In the genomic region with DNA sequence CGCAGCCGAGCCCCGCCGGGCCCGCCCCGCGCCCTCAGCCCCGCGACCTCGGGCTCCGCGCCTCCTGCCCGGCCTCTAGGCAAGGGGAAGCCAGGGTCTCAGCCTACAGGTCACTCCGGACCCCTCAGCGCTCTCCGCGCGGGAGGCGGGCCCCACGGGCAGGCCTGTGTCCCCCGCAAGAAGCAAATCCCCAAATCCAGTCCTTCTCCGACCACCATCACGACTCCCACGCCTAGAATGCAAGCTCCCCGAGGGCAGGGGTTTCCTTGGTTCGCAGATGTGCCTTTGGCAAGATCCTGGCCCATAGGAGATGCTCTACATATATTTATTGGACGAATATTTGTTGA, we compare ENCODE assay signal across 1 cellular context.
TF ChIP-seq lines count a peak whose summit lies in the region.

No MANE protein-coding gene starts in this region.

TF ChIP-seq in IMR-90, 13 proteins besides CTCF, POLR2A, EP300 and RAD21 (continued from another document):
- TF ChIP-seq MAZ (IDR thresholded peaks at IDR 0.05; ENCODE audit: borderline replicate concordance, low read depth, low read length) (no peak), BHLHE40 (IDR thresholded peaks at IDR 0.05; ENCODE audit: low read depth, low read length) (no peak), MXI1 (IDR thresholded peaks at IDR 0.05; ENCODE audit: borderline replicate concordance, low read depth, low read length) (no peak)
- TF ChIP-seq, protein P1, sequence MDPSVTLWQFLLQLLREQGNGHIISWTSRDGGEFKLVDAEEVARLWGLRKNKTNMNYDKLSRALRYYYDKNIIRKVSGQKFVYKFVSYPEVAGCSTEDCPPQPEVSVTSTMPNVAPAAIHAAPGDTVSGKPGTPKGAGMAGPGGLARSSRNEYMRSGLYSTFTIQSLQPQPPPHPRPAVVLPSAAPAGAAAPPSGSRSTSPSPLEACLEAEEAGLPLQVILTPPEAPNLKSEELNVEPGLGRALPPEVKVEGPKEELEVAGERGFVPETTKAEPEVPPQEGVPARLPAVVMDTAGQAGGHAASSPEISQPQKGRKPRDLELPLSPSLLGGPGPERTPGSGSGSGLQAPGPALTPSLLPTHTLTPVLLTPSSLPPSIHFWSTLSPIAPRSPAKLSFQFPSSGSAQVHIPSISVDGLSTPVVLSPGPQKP (IDR thresholded peaks at IDR 0.05; ENCODE audit: borderline replicate concordance, low read depth, low read length): no peak
